ENCODE assay signal across 1 cellular context in the genomic region with DNA sequence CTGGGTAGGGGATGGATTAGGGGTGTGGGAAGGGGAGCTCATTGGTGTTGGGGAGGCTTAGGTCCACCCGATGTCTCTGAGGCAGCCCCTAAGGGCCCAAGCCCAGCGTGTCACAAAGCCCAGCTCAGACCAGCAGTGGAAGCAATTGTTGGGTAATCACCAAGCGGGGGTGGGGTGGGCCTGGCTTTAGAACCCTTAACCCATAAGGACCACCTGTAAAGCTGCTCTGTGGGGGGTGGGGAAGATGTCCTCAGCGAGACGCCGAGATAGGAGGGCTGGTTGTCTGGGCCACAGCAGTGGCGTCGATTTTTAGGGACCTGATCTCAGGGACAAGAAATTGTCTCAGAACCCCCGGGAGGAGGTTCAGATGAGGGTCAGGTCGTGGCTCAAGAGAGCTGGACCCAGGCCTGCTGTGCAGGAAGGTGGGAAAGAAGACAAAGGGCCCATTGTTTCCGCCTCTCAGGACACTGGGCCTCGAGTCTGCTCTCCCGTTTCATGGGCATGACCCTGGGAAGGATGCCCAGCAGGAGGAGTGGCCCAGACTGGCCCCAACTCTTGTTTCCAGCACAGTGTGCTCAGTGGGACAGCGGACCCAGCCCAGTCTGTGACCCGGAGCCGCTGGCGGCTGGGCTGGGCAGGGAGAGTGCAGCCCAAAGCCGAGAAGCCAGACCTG.
TF ChIP-seq lines count a peak whose summit lies in the region.

No MANE protein-coding gene starts in this region.

TF ChIP-seq in GM23338, 12 proteins besides CTCF, POLR2A, EP300 and RAD21 (continued from another document):
- TF ChIP-seq, protein P1, sequence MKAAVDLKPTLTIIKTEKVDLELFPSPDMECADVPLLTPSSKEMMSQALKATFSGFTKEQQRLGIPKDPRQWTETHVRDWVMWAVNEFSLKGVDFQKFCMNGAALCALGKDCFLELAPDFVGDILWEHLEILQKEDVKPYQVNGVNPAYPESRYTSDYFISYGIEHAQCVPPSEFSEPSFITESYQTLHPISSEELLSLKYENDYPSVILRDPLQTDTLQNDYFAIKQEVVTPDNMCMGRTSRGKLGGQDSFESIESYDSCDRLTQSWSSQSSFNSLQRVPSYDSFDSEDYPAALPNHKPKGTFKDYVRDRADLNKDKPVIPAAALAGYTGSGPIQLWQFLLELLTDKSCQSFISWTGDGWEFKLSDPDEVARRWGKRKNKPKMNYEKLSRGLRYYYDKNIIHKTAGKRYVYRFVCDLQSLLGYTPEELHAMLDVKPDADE (IDR thresholded peaks at IDR 0.05), result no peak
- TF ChIP-seq NANOG (IDR thresholded peaks at IDR 0.05; ENCODE audit: borderline replicate concordance) (no peak), ZNF331 (CRISPR knock-in tag; IDR thresholded peaks at IDR 0.05; ENCODE audit: low read depth) (no peak), JUNB (IDR thresholded peaks at IDR 0.05; ENCODE audit: unreplicated experiment) (no peak), CREB1 (CRISPR knock-in tag; IDR thresholded peaks at IDR 0.05; ENCODE audit: low read depth) (no peak), ZNF114 (CRISPR knock-in tag; IDR thresholded peaks at IDR 0.05) (no peak), EZH2phosphoT487 (IDR thresholded peaks at IDR 0.05; ENCODE audit: unreplicated experiment) (no peak), STAT1 (IDR thresholded peaks at IDR 0.05; ENCODE audit: unreplicated experiment) (no peak), EZH2 (IDR thresholded peaks at IDR 0.05; ENCODE audit: low read depth, unreplicated experiment) (no peak)
- TF ChIP-seq, protein P2, sequence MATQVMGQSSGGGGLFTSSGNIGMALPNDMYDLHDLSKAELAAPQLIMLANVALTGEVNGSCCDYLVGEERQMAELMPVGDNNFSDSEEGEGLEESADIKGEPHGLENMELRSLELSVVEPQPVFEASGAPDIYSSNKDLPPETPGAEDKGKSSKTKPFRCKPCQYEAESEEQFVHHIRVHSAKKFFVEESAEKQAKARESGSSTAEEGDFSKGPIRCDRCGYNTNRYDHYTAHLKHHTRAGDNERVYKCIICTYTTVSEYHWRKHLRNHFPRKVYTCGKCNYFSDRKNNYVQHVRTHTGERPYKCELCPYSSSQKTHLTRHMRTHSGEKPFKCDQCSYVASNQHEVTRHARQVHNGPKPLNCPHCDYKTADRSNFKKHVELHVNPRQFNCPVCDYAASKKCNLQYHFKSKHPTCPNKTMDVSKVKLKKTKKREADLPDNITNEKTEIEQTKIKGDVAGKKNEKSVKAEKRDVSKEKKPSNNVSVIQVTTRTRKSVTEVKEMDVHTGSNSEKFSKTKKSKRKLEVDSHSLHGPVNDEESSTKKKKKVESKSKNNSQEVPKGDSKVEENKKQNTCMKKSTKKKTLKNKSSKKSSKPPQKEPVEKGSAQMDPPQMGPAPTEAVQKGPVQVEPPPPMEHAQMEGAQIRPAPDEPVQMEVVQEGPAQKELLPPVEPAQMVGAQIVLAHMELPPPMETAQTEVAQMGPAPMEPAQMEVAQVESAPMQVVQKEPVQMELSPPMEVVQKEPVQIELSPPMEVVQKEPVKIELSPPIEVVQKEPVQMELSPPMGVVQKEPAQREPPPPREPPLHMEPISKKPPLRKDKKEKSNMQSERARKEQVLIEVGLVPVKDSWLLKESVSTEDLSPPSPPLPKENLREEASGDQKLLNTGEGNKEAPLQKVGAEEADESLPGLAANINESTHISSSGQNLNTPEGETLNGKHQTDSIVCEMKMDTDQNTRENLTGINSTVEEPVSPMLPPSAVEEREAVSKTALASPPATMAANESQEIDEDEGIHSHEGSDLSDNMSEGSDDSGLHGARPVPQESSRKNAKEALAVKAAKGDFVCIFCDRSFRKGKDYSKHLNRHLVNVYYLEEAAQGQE (IDR thresholded peaks at IDR 0.05; ENCODE audit: unreplicated experiment), result no peak
- TF ChIP-seq, protein P3, sequence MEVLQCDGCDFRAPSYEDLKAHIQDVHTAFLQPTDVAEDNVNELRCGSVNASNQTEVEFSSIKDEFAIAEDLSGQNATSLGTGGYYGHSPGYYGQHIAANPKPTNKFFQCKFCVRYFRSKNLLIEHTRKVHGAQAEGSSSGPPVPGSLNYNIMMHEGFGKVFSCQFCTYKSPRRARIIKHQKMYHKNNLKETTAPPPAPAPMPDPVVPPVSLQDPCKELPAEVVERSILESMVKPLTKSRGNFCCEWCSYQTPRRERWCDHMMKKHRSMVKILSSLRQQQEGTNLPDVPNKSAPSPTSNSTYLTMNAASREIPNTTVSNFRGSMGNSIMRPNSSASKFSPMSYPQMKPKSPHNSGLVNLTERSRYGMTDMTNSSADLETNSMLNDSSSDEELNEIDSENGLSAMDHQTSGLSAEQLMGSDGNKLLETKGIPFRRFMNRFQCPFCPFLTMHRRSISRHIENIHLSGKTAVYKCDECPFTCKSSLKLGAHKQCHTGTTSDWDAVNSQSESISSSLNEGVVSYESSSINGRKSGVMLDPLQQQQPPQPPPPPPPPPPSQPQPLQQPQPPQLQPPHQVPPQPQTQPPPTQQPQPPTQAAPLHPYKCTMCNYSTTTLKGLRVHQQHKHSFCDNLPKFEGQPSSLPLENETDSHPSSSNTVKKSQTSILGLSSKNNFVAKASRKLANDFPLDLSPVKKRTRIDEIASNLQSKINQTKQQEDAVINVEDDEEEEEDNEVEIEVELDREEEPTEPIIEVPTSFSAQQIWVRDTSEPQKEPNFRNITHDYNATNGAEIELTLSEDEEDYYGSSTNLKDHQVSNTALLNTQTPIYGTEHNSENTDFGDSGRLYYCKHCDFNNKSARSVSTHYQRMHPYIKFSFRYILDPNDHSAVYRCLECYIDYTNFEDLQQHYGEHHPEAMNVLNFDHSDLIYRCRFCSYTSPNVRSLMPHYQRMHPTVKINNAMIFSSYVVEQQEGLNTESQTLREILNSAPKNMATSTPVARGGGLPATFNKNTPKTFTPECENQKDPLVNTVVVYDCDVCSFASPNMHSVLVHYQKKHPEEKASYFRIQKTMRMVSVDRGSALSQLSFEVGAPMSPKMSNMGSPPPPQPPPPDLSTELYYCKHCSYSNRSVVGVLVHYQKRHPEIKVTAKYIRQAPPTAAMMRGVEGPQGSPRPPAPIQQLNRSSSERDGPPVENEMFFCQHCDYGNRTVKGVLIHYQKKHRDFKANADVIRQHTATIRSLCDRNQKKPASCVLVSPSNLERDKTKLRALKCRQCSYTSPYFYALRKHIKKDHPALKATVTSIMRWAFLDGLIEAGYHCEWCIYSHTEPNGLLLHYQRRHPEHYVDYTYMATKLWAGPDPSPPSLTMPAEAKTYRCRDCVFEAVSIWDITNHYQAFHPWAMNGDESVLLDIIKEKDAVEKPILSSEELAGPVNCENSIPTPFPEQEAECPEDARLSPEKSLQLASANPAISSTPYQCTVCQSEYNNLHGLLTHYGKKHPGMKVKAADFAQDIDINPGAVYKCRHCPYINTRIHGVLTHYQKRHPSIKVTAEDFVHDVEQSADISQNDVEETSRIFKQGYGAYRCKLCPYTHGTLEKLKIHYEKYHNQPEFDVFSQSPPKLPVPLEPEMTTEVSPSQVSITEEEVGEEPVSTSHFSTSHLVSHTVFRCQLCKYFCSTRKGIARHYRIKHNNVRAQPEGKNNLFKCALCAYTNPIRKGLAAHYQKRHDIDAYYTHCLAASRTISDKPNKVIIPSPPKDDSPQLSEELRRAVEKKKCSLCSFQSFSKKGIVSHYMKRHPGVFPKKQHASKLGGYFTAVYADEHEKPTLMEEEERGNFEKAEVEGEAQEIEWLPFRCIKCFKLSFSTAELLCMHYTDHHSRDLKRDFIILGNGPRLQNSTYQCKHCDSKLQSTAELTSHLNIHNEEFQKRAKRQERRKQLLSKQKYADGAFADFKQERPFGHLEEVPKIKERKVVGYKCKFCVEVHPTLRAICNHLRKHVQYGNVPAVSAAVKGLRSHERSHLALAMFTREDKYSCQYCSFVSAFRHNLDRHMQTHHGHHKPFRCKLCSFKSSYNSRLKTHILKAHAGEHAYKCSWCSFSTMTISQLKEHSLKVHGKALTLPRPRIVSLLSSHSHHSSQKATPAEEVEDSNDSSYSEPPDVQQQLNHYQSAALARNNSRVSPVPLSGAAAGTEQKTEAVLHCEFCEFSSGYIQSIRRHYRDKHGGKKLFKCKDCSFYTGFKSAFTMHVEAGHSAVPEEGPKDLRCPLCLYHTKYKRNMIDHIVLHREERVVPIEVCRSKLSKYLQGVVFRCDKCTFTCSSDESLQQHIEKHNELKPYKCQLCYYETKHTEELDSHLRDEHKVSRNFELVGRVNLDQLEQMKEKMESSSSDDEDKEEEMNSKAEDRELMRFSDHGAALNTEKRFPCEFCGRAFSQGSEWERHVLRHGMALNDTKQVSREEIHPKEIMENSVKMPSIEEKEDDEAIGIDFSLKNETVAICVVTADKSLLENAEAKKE (CRISPR knock-in tag; IDR thresholded peaks at IDR 0.05), result no peak
TF ChIP-seq in GM23338: peak in this region for 0.
